In the genomic region with DNA sequence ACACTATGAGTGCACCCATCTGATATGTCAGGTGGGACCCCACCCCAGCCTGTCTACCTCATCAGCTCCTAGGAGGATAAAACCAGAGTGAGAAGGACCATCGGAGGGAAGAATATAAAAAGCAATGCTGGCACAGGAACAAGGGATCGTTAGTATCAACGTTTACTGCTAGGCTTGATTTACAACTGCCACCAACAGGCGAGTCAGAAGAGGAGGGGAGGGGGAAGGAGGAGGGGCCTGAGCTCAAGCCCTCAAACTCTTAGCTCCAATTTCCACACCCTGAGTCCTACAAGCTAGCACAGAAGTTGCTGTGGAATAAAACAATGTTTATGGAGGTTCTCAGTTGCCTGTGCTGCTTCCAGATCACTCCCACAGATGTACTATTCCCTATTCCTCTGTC, we compare ENCODE assay signal across 1 cellular context.
TF ChIP-seq lines count a peak whose summit lies in the region.

No MANE protein-coding gene starts in this region.

TF ChIP-seq in HepG2, 621 proteins besides CTCF, POLR2A, EP300 and RAD21 (continued from another document):
- TF ChIP-seq, protein P1, sequence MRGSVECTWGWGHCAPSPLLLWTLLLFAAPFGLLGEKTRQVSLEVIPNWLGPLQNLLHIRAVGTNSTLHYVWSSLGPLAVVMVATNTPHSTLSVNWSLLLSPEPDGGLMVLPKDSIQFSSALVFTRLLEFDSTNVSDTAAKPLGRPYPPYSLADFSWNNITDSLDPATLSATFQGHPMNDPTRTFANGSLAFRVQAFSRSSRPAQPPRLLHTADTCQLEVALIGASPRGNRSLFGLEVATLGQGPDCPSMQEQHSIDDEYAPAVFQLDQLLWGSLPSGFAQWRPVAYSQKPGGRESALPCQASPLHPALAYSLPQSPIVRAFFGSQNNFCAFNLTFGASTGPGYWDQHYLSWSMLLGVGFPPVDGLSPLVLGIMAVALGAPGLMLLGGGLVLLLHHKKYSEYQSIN (CRISPR knock-in tag; IDR thresholded peaks at IDR 0.05; ENCODE audit: borderline replicate concordance) = no peak
- TF ChIP-seq ZNF703 (CRISPR knock-in tag; IDR thresholded peaks at IDR 0.05; ENCODE audit: borderline replicate concordance) = no peak
- TF ChIP-seq CBX1 (IDR thresholded peaks at IDR 0.05; ENCODE audit: low read depth) = no peak
- TF ChIP-seq, protein P2, sequence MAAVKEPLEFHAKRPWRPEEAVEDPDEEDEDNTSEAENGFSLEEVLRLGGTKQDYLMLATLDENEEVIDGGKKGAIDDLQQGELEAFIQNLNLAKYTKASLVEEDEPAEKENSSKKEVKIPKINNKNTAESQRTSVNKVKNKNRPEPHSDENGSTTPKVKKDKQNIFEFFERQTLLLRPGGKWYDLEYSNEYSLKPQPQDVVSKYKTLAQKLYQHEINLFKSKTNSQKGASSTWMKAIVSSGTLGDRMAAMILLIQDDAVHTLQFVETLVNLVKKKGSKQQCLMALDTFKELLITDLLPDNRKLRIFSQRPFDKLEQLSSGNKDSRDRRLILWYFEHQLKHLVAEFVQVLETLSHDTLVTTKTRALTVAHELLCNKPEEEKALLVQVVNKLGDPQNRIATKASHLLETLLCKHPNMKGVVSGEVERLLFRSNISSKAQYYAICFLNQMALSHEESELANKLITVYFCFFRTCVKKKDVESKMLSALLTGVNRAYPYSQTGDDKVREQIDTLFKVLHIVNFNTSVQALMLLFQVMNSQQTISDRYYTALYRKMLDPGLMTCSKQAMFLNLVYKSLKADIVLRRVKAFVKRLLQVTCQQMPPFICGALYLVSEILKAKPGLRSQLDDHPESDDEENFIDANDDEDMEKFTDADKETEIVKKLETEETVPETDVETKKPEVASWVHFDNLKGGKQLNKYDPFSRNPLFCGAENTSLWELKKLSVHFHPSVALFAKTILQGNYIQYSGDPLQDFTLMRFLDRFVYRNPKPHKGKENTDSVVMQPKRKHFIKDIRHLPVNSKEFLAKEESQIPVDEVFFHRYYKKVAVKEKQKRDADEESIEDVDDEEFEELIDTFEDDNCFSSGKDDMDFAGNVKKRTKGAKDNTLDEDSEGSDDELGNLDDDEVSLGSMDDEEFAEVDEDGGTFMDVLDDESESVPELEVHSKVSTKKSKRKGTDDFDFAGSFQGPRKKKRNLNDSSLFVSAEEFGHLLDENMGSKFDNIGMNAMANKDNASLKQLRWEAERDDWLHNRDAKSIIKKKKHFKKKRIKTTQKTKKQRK (IDR thresholded peaks at IDR 0.05; ENCODE audit: low read length) = no peak
- no peak for TF ChIP-seq NCOR1 (IDR thresholded peaks at IDR 0.05; ENCODE audit: borderline replicate concordance, low read length)
- TF ChIP-seq, protein P3, sequence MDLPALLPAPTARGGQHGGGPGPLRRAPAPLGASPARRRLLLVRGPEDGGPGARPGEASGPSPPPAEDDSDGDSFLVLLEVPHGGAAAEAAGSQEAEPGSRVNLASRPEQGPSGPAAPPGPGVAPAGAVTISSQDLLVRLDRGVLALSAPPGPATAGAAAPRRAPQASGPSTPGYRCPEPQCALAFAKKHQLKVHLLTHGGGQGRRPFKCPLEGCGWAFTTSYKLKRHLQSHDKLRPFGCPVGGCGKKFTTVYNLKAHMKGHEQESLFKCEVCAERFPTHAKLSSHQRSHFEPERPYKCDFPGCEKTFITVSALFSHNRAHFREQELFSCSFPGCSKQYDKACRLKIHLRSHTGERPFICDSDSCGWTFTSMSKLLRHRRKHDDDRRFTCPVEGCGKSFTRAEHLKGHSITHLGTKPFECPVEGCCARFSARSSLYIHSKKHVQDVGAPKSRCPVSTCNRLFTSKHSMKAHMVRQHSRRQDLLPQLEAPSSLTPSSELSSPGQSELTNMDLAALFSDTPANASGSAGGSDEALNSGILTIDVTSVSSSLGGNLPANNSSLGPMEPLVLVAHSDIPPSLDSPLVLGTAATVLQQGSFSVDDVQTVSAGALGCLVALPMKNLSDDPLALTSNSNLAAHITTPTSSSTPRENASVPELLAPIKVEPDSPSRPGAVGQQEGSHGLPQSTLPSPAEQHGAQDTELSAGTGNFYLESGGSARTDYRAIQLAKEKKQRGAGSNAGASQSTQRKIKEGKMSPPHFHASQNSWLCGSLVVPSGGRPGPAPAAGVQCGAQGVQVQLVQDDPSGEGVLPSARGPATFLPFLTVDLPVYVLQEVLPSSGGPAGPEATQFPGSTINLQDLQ (CRISPR knock-in tag; IDR thresholded peaks at IDR 0.05) = no peak
- TF ChIP-seq ZMYM4 (CRISPR knock-in tag; IDR thresholded peaks at IDR 0.05) = no peak
- TF ChIP-seq HCFC1 (IDR thresholded peaks at IDR 0.05; ENCODE audit: low read depth, low read length) = no peak
TF ChIP-seq in HepG2: peak in this region for 0.
